In genomic region chr14:58395815-58396626, GRCh38 we compare ENCODE assay signal across 1 cellular context.
TF ChIP-seq lines count a peak whose summit lies in the region.

TSS of gene TOMM20L (plus strand) at chr14:58395930. CDS start at chr14:58395958, 28 bp downstream.

TF ChIP-seq in HepG2, 621 proteins besides CTCF, POLR2A, EP300 and RAD21 (continued from another document and continues in another):
- TF ChIP-seq ZBTB40 (IDR thresholded peaks at IDR 0.05): no peak
- TF ChIP-seq ZBTB40 (CRISPR knock-in tag; IDR thresholded peaks at IDR 0.05): no peak
- peak; percentile 86 for TF ChIP-seq SPEN (CRISPR knock-in tag; IDR thresholded peaks at IDR 0.05; ENCODE audit: low read depth)
- TF ChIP-seq, protein P1, sequence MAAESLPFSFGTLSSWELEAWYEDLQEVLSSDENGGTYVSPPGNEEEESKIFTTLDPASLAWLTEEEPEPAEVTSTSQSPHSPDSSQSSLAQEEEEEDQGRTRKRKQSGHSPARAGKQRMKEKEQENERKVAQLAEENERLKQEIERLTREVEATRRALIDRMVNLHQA (CRISPR knock-in tag; IDR thresholded peaks at IDR 0.05): no peak
- no peak for TF ChIP-seq TEAD3 (CRISPR knock-in tag; optimal IDR thresholded peaks at IDR 0.05; ENCODE audit: borderline replicate concordance)
- peak; percentile 34; the same call in 1 of the 2 replicates for TF ChIP-seq PHF20 (CRISPR knock-in tag; IDR thresholded peaks at IDR 0.05)
- no peak for TF ChIP-seq ONECUT2 (CRISPR knock-in tag; IDR thresholded peaks at IDR 0.05)
- TF ChIP-seq RNF219 (CRISPR knock-in tag; IDR thresholded peaks at IDR 0.05): no peak; the same call in 1 of the 2 replicates
- no peak; the same call in 1 of the 2 replicates for TF ChIP-seq KAT7 (CRISPR knock-in tag; IDR thresholded peaks at IDR 0.05; ENCODE audit: borderline replicate concordance)
- TF ChIP-seq, protein P2, sequence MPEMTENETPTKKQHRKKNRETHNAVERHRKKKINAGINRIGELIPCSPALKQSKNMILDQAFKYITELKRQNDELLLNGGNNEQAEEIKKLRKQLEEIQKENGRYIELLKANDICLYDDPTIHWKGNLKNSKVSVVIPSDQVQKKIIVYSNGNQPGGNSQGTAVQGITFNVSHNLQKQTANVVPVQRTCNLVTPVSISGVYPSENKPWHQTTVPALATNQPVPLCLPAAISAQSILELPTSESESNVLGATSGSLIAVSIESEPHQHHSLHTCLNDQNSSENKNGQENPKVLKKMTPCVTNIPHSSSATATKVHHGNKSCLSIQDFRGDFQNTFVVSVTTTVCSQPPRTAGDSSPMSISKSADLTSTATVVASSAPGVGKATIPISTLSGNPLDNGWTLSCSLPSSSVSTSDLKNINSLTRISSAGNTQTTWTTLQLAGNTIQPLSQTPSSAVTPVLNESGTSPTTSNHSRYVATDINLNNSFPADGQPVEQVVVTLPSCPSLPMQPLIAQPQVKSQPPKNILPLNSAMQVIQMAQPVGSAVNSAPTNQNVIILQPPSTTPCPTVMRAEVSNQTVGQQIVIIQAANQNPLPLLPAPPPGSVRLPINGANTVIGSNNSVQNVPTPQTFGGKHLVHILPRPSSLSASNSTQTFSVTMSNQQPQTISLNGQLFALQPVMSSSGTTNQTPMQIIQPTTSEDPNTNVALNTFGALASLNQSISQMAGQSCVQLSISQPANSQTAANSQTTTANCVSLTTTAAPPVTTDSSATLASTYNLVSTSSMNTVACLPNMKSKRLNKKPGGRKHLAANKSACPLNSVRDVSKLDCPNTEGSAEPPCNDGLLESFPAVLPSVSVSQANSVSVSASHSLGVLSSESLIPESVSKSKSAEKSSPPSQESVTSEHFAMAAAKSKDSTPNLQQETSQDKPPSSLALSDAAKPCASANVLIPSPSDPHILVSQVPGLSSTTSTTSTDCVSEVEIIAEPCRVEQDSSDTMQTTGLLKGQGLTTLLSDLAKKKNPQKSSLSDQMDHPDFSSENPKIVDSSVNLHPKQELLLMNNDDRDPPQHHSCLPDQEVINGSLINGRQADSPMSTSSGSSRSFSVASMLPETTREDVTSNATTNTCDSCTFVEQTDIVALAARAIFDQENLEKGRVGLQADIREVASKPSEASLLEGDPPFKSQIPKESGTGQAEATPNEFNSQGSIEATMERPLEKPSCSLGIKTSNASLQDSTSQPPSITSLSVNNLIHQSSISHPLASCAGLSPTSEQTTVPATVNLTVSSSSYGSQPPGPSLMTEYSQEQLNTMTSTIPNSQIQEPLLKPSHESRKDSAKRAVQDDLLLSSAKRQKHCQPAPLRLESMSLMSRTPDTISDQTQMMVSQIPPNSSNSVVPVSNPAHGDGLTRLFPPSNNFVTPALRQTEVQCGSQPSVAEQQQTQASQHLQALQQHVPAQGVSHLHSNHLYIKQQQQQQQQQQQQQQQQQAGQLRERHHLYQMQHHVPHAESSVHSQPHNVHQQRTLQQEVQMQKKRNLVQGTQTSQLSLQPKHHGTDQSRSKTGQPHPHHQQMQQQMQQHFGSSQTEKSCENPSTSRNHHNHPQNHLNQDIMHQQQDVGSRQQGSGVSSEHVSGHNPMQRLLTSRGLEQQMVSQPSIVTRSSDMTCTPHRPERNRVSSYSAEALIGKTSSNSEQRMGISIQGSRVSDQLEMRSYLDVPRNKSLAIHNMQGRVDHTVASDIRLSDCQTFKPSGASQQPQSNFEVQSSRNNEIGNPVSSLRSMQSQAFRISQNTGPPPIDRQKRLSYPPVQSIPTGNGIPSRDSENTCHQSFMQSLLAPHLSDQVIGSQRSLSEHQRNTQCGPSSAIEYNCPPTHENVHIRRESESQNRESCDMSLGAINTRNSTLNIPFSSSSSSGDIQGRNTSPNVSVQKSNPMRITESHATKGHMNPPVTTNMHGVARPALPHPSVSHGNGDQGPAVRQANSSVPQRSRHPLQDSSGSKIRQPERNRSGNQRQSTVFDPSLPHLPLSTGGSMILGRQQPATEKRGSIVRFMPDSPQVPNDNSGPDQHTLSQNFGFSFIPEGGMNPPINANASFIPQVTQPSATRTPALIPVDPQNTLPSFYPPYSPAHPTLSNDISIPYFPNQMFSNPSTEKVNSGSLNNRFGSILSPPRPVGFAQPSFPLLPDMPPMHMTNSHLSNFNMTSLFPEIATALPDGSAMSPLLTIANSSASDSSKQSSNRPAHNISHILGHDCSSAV (CRISPR knock-in tag; IDR thresholded peaks at IDR 0.05; ENCODE audit: borderline replicate concordance): no peak
- TF ChIP-seq ZNF644 (CRISPR knock-in tag; IDR thresholded peaks at IDR 0.05; ENCODE audit: low read depth): peak; percentile 78; the same call in 1 of the 2 replicates
- TF ChIP-seq MED13 (CRISPR knock-in tag; IDR thresholded peaks at IDR 0.05): no peak
- TF ChIP-seq SOX6 (IDR thresholded peaks at IDR 0.05): no peak
- TF ChIP-seq SOX6 (CRISPR knock-in tag; IDR thresholded peaks at IDR 0.05): no peak
- peak; percentile 63; the same call in 1 of the 2 replicates for TF ChIP-seq TFAP4 (IDR thresholded peaks at IDR 0.05; ENCODE audit: borderline replicate concordance, low read depth)
- no peak for TF ChIP-seq RFX3 (CRISPR knock-in tag; IDR thresholded peaks at IDR 0.05)
- TF ChIP-seq ATF7-NPFF (CRISPR knock-in tag; IDR thresholded peaks at IDR 0.05; ENCODE audit: low read depth): peak; percentile 39
- no peak for TF ChIP-seq HMG20B (CRISPR knock-in tag; conservative IDR thresholded peaks at IDR 0.05)
- peak; percentile 46; the same call in 1 of the 2 replicates for TF ChIP-seq ZNF777 (CRISPR knock-in tag; IDR thresholded peaks at IDR 0.05)
- TF ChIP-seq GATAD1 (CRISPR knock-in tag; IDR thresholded peaks at IDR 0.05): no peak
- no peak for TF ChIP-seq ZNF256 (CRISPR knock-in tag; conservative IDR thresholded peaks at IDR 0.05)
- TF ChIP-seq, protein P3, sequence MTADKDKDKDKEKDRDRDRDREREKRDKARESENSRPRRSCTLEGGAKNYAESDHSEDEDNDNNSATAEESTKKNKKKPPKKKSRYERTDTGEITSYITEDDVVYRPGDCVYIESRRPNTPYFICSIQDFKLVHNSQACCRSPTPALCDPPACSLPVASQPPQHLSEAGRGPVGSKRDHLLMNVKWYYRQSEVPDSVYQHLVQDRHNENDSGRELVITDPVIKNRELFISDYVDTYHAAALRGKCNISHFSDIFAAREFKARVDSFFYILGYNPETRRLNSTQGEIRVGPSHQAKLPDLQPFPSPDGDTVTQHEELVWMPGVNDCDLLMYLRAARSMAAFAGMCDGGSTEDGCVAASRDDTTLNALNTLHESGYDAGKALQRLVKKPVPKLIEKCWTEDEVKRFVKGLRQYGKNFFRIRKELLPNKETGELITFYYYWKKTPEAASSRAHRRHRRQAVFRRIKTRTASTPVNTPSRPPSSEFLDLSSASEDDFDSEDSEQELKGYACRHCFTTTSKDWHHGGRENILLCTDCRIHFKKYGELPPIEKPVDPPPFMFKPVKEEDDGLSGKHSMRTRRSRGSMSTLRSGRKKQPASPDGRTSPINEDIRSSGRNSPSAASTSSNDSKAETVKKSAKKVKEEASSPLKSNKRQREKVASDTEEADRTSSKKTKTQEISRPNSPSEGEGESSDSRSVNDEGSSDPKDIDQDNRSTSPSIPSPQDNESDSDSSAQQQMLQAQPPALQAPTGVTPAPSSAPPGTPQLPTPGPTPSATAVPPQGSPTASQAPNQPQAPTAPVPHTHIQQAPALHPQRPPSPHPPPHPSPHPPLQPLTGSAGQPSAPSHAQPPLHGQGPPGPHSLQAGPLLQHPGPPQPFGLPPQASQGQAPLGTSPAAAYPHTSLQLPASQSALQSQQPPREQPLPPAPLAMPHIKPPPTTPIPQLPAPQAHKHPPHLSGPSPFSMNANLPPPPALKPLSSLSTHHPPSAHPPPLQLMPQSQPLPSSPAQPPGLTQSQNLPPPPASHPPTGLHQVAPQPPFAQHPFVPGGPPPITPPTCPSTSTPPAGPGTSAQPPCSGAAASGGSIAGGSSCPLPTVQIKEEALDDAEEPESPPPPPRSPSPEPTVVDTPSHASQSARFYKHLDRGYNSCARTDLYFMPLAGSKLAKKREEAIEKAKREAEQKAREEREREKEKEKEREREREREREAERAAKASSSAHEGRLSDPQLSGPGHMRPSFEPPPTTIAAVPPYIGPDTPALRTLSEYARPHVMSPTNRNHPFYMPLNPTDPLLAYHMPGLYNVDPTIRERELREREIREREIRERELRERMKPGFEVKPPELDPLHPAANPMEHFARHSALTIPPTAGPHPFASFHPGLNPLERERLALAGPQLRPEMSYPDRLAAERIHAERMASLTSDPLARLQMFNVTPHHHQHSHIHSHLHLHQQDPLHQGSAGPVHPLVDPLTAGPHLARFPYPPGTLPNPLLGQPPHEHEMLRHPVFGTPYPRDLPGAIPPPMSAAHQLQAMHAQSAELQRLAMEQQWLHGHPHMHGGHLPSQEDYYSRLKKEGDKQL (CRISPR knock-in tag; IDR thresholded peaks at IDR 0.05; ENCODE audit: low read depth): no peak
- TF ChIP-seq ZNF788 (CRISPR knock-in tag; IDR thresholded peaks at IDR 0.05; ENCODE audit: borderline replicate concordance): no peak
- TF ChIP-seq GFI1 (CRISPR knock-in tag; IDR thresholded peaks at IDR 0.05; ENCODE audit: borderline replicate concordance): peak; percentile 34; the same call in 1 of the 2 replicates
- TF ChIP-seq KLF6 (CRISPR knock-in tag; IDR thresholded peaks at IDR 0.05): no peak
- TF ChIP-seq NFRKB (IDR thresholded peaks at IDR 0.05): no peak
- TF ChIP-seq TOE1 (CRISPR knock-in tag; IDR thresholded peaks at IDR 0.05): no peak; the same call in 1 of the 2 replicates
- no peak for TF ChIP-seq SIN3A (IDR thresholded peaks at IDR 0.05; ENCODE audit: borderline replicate concordance, low read depth, low read length)
- no peak for TF ChIP-seq DMAP1 (CRISPR knock-in tag; IDR thresholded peaks at IDR 0.05)
- TF ChIP-seq NR3C1 (CRISPR knock-in tag; IDR thresholded peaks at IDR 0.05): no peak
- 0 out of 2 replicates have a peak, but pooled peaks have one; percentile 58 for TF ChIP-seq ARNTL (CRISPR knock-in tag; IDR thresholded peaks at IDR 0.05)
- TF ChIP-seq HMG20A (CRISPR knock-in tag; IDR thresholded peaks at IDR 0.05; ENCODE audit: borderline replicate concordance): no peak
